Comparison of ENCODE assay signal across 11 cellular contexts in genomic region chr6:129696028-129696418, GRCh38. TPM values are rescaled to one million over a fixed set of nuclear protein-coding genes. Genes with fewer than 3 reads are reported as not detected.
DNase-seq lines count a peak whose midpoint lies in the region; ATAC-seq and TF ChIP-seq lines count a peak whose summit lies in the region.
"Had no signal": no experiment of that assay in that cellular context is flagged by ENCODE, and none has a peak within 500 bp of the region (broad histone marks: within the 10 kb centered on the region; RNA-seq: fewer than 3 reads in every experiment).

No MANE protein-coding gene starts in this region.

- TF ChIP-seq CTCF in 22Rv1 (IDR thresholded peaks at IDR 0.05) (no peak), chondrocyte (IDR thresholded peaks at IDR 0.05) (no peak), mucosa of descending colon (IDR thresholded peaks at IDR 0.05) (no peak)

- H3K9me3 ChIP-seq in mucosa of descending colon: no peaks in the 10 kb centered on the region

- no peaks in the 10 kb centered on the region for H3K27me3 Mint-ChIP-seq in chondrocyte (ENCODE audit: low read depth)

- peaks cover 38% of the 10 kb centered on the region for H3K4me1 Mint-ChIP-seq in chondrocyte (ENCODE audit: low read depth)

- no peaks in the 10 kb centered on the region for H3K9me3 Mint-ChIP-seq in chondrocyte (ENCODE audit: low read depth)
- H3K9me3 Mint-ChIP-seq: nephron progenitor cell had no signal

- H3K4me3 Mint-ChIP-seq in chondrocyte (ENCODE audit: unreplicated experiment): no peak overlapping the region
- H3K4me3 Mint-ChIP-seq: nephron progenitor cell had no signal

- no peak overlapping the region for H3K4me3 ChIP-seq in mucosa of descending colon

- no peaks in the 10 kb centered on the region for H3K36me3 Mint-ChIP-seq in chondrocyte (ENCODE audit: low read depth)

- peak overlapping the region; percentile 8 for H3K27ac Mint-ChIP-seq in chondrocyte (ENCODE audit: unreplicated experiment)
- H3K27ac Mint-ChIP-seq: nephron progenitor cell had no signal

- no peak for DNase-seq in chondrocyte (ENCODE audit: low spot score)
- no peak for DNase-seq in mucosa of descending colon
- no peak for DNase-seq in left colon
- DNase-seq: NCI-H1092 treated with DMSO at 0.1 percent for 48 hours, nephron progenitor cell, SHP77 treated with DMSO at 0.1 percent for 48 hours had no signal

- peaks cover 13% of the 10 kb centered on the region for H3K4me1 ChIP-seq in mucosa of descending colon (ENCODE audit: low read depth)

- ATAC-seq in GM18909 (IDR thresholded peaks at IDR 0.05; ENCODE audit: poor library complexity, unreplicated experiment) (peak; percentile 32), HG03066 (IDR thresholded peaks at IDR 0.05; ENCODE audit: low read depth, unreplicated experiment) (peak; percentile 5), mucosa of descending colon (no peak), GM21367 (IDR thresholded peaks at IDR 0.05; ENCODE audit: unreplicated experiment) (no peak), left colon (no peak), HG03139 (IDR thresholded peaks at IDR 0.05; ENCODE audit: unreplicated experiment) (no peak)

- no peaks in the 10 kb centered on the region for H3K36me3 ChIP-seq in mucosa of descending colon (ENCODE audit: low read depth)

- intact Hi-C loops in mucosa of descending colon (cut with DNase I, micrococcal nuclease): no loop called here
- intact Hi-C loops in left colon (cut with DNase I, micrococcal nuclease): no loop called here

- H3K27ac ChIP-seq in 22Rv1: peak overlapping the region; percentile 52

RNA-seq across cellular contexts. Expression of gene ARHGAP18, which starts 14.0 kb away (rescaled TPM):
- total RNA-seq in chondrocyte (8.0 to 14.0 TPM (median 10.3 TPM) in 3 replicates), mucosa of descending colon (10 to 100 TPM; 17.6 to 24.3 (median 20.1) TPM), left colon (10 to 100 TPM; 19.9 to 26.9 TPM)

Comparison
In these comparisons a context has a peak if more than half of its experiments do, and no peak if none do; other contexts are left out.
1. ATAC-seq: peak in GM18909 (single experiment) and HG03066 (single experiment); none in mucosa of descending colon (single experiment), GM21367 (single experiment), left colon (single experiment) and HG03139 (single experiment).